ENCODE assay signal across 8 cellular contexts in the genomic region with DNA sequence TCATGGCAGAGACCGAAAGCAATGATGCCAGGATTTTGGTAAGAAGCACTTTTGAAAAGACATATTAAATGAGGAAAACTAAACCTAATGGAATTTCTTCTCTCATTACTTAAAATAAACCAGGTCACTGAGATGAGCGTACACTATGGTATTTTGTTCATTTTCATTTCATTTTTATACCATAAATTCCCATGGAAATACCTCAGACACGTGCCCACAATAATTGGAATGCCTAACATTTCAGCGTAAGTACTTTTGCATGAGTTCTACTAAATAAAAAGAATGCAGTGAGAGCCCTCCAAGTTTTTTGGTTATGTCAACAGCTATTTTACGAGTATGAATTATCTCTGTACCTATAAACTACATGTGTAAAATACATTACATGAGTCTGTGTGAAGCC. TPM values are rescaled to one million over a fixed set of nuclear protein-coding genes. Genes with fewer than 3 reads are reported as not detected.
DNase-seq lines count a peak whose midpoint lies in the region; ATAC-seq and TF ChIP-seq lines count a peak whose summit lies in the region.

No MANE protein-coding gene starts in this region.

- BruUV-seq in PC-3 (replicated peaks; lab: Mats Ljungman, UMichigan), result no TSS peak

- no peaks in the 10 kb centered on the region for H4K20me1 ChIP-seq in PC-3 (ENCODE audit: low read length)

- POLR2A ChIA-PET in activated CD4-positive, alpha-beta T cell treated with anti-CD3 and anti-CD28 coated beads for 36 hours (lab: Charles Lee), result interaction anchor here (0.7 kb wide), 3 partner anchors 131 to 1113 kb away, joined by 3 to 4 read pairs (median 3); no protein-coding TSS in a partner anchor
- POLR2A ChIA-PET in PC-3 (lab: Charles Lee; ENCODE audit: unreplicated experiment), result no interaction called here

- no peaks in the 10 kb centered on the region for H3K9me3 Mint-ChIP-seq in activated CD4-positive, alpha-beta T cell treated with anti-CD3 and anti-CD28 coated beads for 36 hours (ENCODE audit: low read depth)

- H3K4me1 ChIP-seq in PC-3 (ENCODE audit: insufficient read depth, low read length) (peaks cover 28% of the 10 kb centered on the region), esophagus muscularis mucosa (peaks cover 19 to 48% (median 47%) of the 10 kb centered on the region in 4 donors)

- TF ChIP-seq EP300 in esophagus muscularis mucosa (IDR thresholded peaks at IDR 0.05), result no peak

- peak overlapping the region; percentile 39 for H2AFZ ChIP-seq in PC-3 (ENCODE audit: low read length)

- intact Hi-C loops in activated CD4-positive, alpha-beta T cell treated with anti-CD3 and anti-CD28 coated beads for 36 hours (cut with DNase I, micrococcal nuclease), result no loop called here
- intact Hi-C loops in PC-3 (cut with micrococcal nuclease) (no loop called here), esophagus muscularis mucosa (cut with DNase I) (no loop called here)

- H3K27me3 ChIP-seq in PC-3 (ENCODE audit: low read length) (no peaks in the 10 kb centered on the region), esophagus muscularis mucosa (no peaks in the 10 kb centered on the region)

- H3K36me3 ChIP-seq in PC-3 (ENCODE audit: low read depth, low read length), result no peaks in the 10 kb centered on the region
- H3K36me3 ChIP-seq in esophagus muscularis mucosa, result no peaks in the 10 kb centered on the region

- WGBS in esophagus muscularis mucosa, result 52% methylated on average over 5 of the region's 5 CpGs

- TF ChIP-seq CTCF in PC-3 (conservative IDR thresholded peaks at IDR 0.05; ENCODE audit: low read depth, low read length) (no peak), esophagus muscularis mucosa (IDR thresholded peaks at IDR 0.05) (no peak)

- H3K27ac ChIP-seq in PC-3 (ENCODE audit: low read length) (peak overlapping the region; percentile 16), esophagus muscularis mucosa (replicated peaks in 1 of 4) (peak overlapping the region; percentile 21 to 98 (median 64))

- peak overlapping the region; percentile 91 for H3K4me3 ChIP-seq in PC-3 (ENCODE audit: low read length)
- H3K4me3 ChIP-seq in esophagus muscularis mucosa, result peak overlapping the region in 3 of 4 donors; percentile 4 to 66 (median 6)
- peak overlapping the region; percentile 99 for H3K4me3 ChIP-seq in skeletal muscle cell (ENCODE audit: low read depth, low read length)

- DNase-seq in activated CD4-positive, alpha-beta T cell treated with anti-CD3 and anti-CD28 coated beads for 36 hours, result no peak
- no peak for DNase-seq in activated CD4-positive, alpha-beta T cell treated with anti-CD3 and anti-CD28 coated beads for 1 hour
- DNase-seq in PC-3 (peak; percentile 42), esophagus muscularis mucosa (ENCODE audit: extremely low spot score) (no peak), skeletal muscle cell (ENCODE audit: low read depth) (no peak), anterior cingulate cortex (lab: John Stamatoyannopoulos, UW) (no peak)

- H3K9me3 ChIP-seq in PC-3 (ENCODE audit: low read length), result no peaks in the 10 kb centered on the region
- H3K9me3 ChIP-seq in esophagus muscularis mucosa, result no peaks in the 10 kb centered on the region

- peak overlapping the region; percentile 98 for H3K27ac Mint-ChIP-seq in activated CD4-positive, alpha-beta T cell treated with anti-CD3 and anti-CD28 coated beads for 36 hours

- peak overlapping the region; percentile 99 for H3K4me2 ChIP-seq in PC-3 (ENCODE audit: low read length)

- H3K4me3 Mint-ChIP-seq in activated CD4-positive, alpha-beta T cell treated with anti-CD3 and anti-CD28 coated beads for 36 hours, result peak overlapping the region; percentile 97

- no peaks in the 10 kb centered on the region for H3K9me2 ChIP-seq in PC-3 (replicated peaks; ENCODE audit: low read length)

- peaks cover 30% of the 10 kb centered on the region for H3K79me2 ChIP-seq in PC-3 (ENCODE audit: low read length)

- CTCF ChIA-PET in activated CD4-positive, alpha-beta T cell treated with anti-CD3 and anti-CD28 coated beads for 36 hours (lab: Charles Lee), result interaction anchor here (0.9 to 1.6 kb wide), 4 partner anchors 60 to 313 kb away, joined by 3 to 10 read pairs (median 4); no protein-coding TSS in a partner anchor
- CTCF ChIA-PET in PC-3 (lab: Charles Lee), result interaction anchor here (1.2 kb wide), 1 partner anchor 122 kb away, joined by 3 read pairs; no protein-coding TSS in a partner anchor

- H3K9ac ChIP-seq in PC-3 (ENCODE audit: low read length), result peak overlapping the region; percentile 1; the same call in 1 of the 2 replicates

- TF ChIP-seq POLR2A in esophagus muscularis mucosa (IDR thresholded peaks at IDR 0.05; ENCODE audit: low read depth), result no peak

- ATAC-seq in activated CD4-positive, alpha-beta T cell treated with anti-CD3 and anti-CD28 coated beads for 36 hours, result no peak
- ATAC-seq in PC-3, result no peak
- no peak for ATAC-seq in HG02571 (IDR thresholded peaks at IDR 0.05; ENCODE audit: unreplicated experiment)
- ATAC-seq in HG03280 (IDR thresholded peaks at IDR 0.05; ENCODE audit: unreplicated experiment), result no peak

- H3K27me3 Mint-ChIP-seq in activated CD4-positive, alpha-beta T cell treated with anti-CD3 and anti-CD28 coated beads for 36 hours, result no peaks in the 10 kb centered on the region

- peaks cover 45% of the 10 kb centered on the region for H3K4me1 Mint-ChIP-seq in activated CD4-positive, alpha-beta T cell treated with anti-CD3 and anti-CD28 coated beads for 36 hours

- H3K36me3 Mint-ChIP-seq in activated CD4-positive, alpha-beta T cell treated with anti-CD3 and anti-CD28 coated beads for 36 hours (ENCODE audit: low read depth), result peaks cover 43% of the 10 kb centered on the region

- H3F3A ChIP-seq in PC-3 (ENCODE audit: low read length, unreplicated experiment), result no peaks in the 10 kb centered on the region

RNA-seq across cellular contexts. Expression of a gene that starts 3.2 kb away (rescaled TPM):
- 10 to 100 TPM; 70.3 to 71.3 TPM for total RNA-seq in activated CD4-positive, alpha-beta T cell treated with anti-CD3 and anti-CD28 coated beads for 36 hours
- total RNA-seq in PC-3 (2014; rRNA removed) (14.3 and 15.4 TPM in 2 replicates), esophagus muscularis mucosa (10 to 100 TPM; 48.2 to 66.2 (median 51.2) TPM)

Comparison
In these comparisons a context has a peak if more than half of its experiments do, and no peak if none do; other contexts are left out.
1. H3K4me3 ChIP-seq: peak in every context shown above with its lines; median percentile 99 in skeletal muscle cell; 91 in PC-3; 6 in esophagus muscularis mucosa.